Comparison of ENCODE assay signal across 1 cellular context in the genomic region with DNA sequence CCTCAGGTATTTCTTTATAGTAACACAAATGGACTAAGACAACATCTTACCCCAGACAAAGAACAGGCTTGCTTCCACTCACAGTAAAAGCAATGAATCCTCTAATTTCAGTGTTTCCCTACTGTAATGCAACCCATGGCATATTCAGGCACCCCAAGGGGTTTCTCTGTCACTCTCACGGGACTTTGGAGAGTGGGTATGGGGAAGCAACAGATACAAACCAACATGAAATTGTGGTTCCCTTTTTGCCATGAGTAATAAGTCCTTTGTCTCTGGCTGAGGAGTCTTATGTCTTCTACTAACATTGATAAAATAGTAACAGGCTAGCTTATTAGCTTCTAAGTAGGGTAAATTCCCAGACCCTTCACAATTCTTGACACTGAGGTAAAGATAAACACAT.
TF ChIP-seq lines count a peak whose summit lies in the region.

No MANE protein-coding gene starts in this region.

TF ChIP-seq in HEK293T, 16 proteins besides CTCF, POLR2A, EP300 and RAD21 (continued from another document):
- TF ChIP-seq, protein P1, sequence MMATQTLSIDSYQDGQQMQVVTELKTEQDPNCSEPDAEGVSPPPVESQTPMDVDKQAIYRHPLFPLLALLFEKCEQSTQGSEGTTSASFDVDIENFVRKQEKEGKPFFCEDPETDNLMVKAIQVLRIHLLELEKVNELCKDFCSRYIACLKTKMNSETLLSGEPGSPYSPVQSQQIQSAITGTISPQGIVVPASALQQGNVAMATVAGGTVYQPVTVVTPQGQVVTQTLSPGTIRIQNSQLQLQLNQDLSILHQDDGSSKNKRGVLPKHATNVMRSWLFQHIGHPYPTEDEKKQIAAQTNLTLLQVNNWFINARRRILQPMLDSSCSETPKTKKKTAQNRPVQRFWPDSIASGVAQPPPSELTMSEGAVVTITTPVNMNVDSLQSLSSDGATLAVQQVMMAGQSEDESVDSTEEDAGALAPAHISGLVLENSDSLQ (IDR thresholded peaks at IDR 0.05) = no peak
- TF ChIP-seq HDGF (IDR thresholded peaks at IDR 0.05; ENCODE audit: borderline replicate concordance) = no peak
- TF ChIP-seq ZNF384 (IDR thresholded peaks at IDR 0.05) = no peak
- TF ChIP-seq LEF1 (IDR thresholded peaks at IDR 0.05; ENCODE audit: borderline replicate concordance) = no peak
- TF ChIP-seq ELF4 (IDR thresholded peaks at IDR 0.05) = no peak
- no peak for TF ChIP-seq NFRKB (IDR thresholded peaks at IDR 0.05)
- no peak for TF ChIP-seq ARNT (IDR thresholded peaks at IDR 0.05)
- no peak for TF ChIP-seq FOXA1 (IDR thresholded peaks at IDR 0.05)
